In genomic region chr14:51677738-51678137, GRCh38 we compare ENCODE assay signal across 16 cellular contexts. TPM values are rescaled to one million over a fixed set of nuclear protein-coding genes. Genes with fewer than 3 reads are reported as not detected.
A peak's percentile ranks its signal among the peaks of the same experiment; 100 is the strongest.
DNase-seq lines count a peak whose midpoint lies in the region; ATAC-seq and TF ChIP-seq lines count a peak whose summit lies in the region.
"Had no signal": no experiment of that assay in that cellular context is flagged by ENCODE, and none has a peak within 500 bp of the region (broad histone marks: within the 10 kb centered on the region; RNA-seq: fewer than 3 reads in every experiment).

No MANE protein-coding gene starts in this region.

- H3K27ac ChIP-seq in RWPE2 (ENCODE audit: poor library complexity, severe bottlenecking) (peak overlapping the region; percentile 72), dorsolateral prefrontal cortex (peak overlapping the region in 40 of 59 donors; percentile 0 to 69 (median 40)), rectal smooth muscle tissue (ENCODE audit: low read depth, low read length) (peak overlapping the region; percentile 52), ovary (no peak overlapping the region)
- H3K27ac ChIP-seq: BLaER1 treated with 17β-estradiol and CSF1 and Interleukin-3, amounts not matched to agents 10 nM and 100 nM; PC-9 had no signal

- DNase-seq in activated CD4-positive, alpha-beta T cell treated with anti-CD3 and anti-CD28 coated beads for 48 hours: peak; percentile 27
- no peak for DNase-seq in activated CD4-positive, alpha-beta T cell treated with anti-CD3 and anti-CD28 coated beads, Interleukin-2, amount 10 ng/mL, durations not matched to agents 7 days and 5 days
- no peak for DNase-seq in RWPE2 (ENCODE audit: low spot score)
- no peak for DNase-seq in dorsolateral prefrontal cortex
- no peak for DNase-seq in stimulated activated CD4-positive, alpha-beta T cell treated with anti-CD3 and anti-CD28 coated beads, Interleukin-2, amount 100 ng/mL, for 48 hours
- no peak for DNase-seq in ovary
- DNase-seq: 8988T, left colon, NCI-H524, PC-9, T-helper 9 cell had no signal

- no peaks in the 10 kb centered on the region for H3K9me3 Mint-ChIP-seq in activated CD4-positive, alpha-beta T cell treated with anti-CD3 and anti-CD28 coated beads, Interleukin-2, amount 10 ng/mL, durations not matched to agents 7 days and 5 days

- H3K27ac Mint-ChIP-seq in activated CD4-positive, alpha-beta T cell treated with anti-CD3 and anti-CD28 coated beads, Interleukin-2, amount 10 ng/mL, durations not matched to agents 7 days and 5 days: no peak overlapping the region

- TF ChIP-seq EP300 in ovary (IDR thresholded peaks at IDR 0.05): no peak

- POLR2A ChIA-PET in activated CD4-positive, alpha-beta T cell treated with anti-CD3 and anti-CD28 coated beads, Interleukin-2, amount 10 ng/mL, durations not matched to agents 7 days and 5 days (lab: Charles Lee): no interaction called here

- no peaks in the 10 kb centered on the region for H3K36me3 Mint-ChIP-seq in activated CD4-positive, alpha-beta T cell treated with anti-CD3 and anti-CD28 coated beads, Interleukin-2, amount 10 ng/mL, durations not matched to agents 7 days and 5 days (ENCODE audit: low read depth)

- H3K27me3 ChIP-seq in RWPE2 (ENCODE audit: insufficient read depth, poor library complexity, severe bottlenecking): no peaks in the 10 kb centered on the region
- no peaks in the 10 kb centered on the region for H3K27me3 ChIP-seq in dorsolateral prefrontal cortex
- H3K27me3 ChIP-seq in rectal smooth muscle tissue (ENCODE audit: control insufficient read depth, insufficient read depth, low read length): no peaks in the 10 kb centered on the region
- H3K27me3 ChIP-seq in ovary: no peaks in the 10 kb centered on the region
- H3K27me3 ChIP-seq: BLaER1 treated with 17β-estradiol and CSF1 and Interleukin-3, amounts not matched to agents 10 nM and 100 nM had no signal

- no peak for TF ChIP-seq POLR2A in ovary (IDR thresholded peaks at IDR 0.05)

- peaks cover 11% of the 10 kb centered on the region for H3K4me1 Mint-ChIP-seq in activated CD4-positive, alpha-beta T cell treated with anti-CD3 and anti-CD28 coated beads, Interleukin-2, amount 10 ng/mL, durations not matched to agents 7 days and 5 days

- no peak overlapping the region for H3K4me3 ChIP-seq in RWPE2 (ENCODE audit: severe bottlenecking)
- H3K4me3 ChIP-seq in dorsolateral prefrontal cortex: peak overlapping the region in 1 of 59 donors; percentile 5
- no peak overlapping the region for H3K4me3 ChIP-seq in rectal smooth muscle tissue (ENCODE audit: low read length)
- H3K4me3 ChIP-seq in ovary: no peak overlapping the region
- H3K4me3 ChIP-seq: BLaER1 treated with 17β-estradiol and CSF1 and Interleukin-3, amounts not matched to agents 10 nM and 100 nM; K562; PC-9; skin epidermis had no signal

- intact Hi-C loops in dorsolateral prefrontal cortex (cut with DNase I): no loop called here
- intact Hi-C loops in ovary (cut with DNase I): no loop called here

- H3K36me3 ChIP-seq in RWPE2 (ENCODE audit: low read depth) (peaks cover 54% of the 10 kb centered on the region), rectal smooth muscle tissue (ENCODE audit: control insufficient read depth, insufficient read depth, low read length) (no peaks in the 10 kb centered on the region), ovary (no peaks in the 10 kb centered on the region)
- H3K36me3 ChIP-seq: BLaER1 treated with 17β-estradiol and CSF1 and Interleukin-3, amounts not matched to agents 10 nM and 100 nM had no signal

- peaks cover 2% of the 10 kb centered on the region for H3K27me3 Mint-ChIP-seq in activated CD4-positive, alpha-beta T cell treated with anti-CD3 and anti-CD28 coated beads, Interleukin-2, amount 10 ng/mL, durations not matched to agents 7 days and 5 days

- TF ChIP-seq CTCF in RWPE2 (IDR thresholded peaks at IDR 0.05; ENCODE audit: poor library complexity, severe bottlenecking) (no peak), dorsolateral prefrontal cortex (IDR thresholded peaks at IDR 0.05 in 54 of 56, conservative IDR thresholded peaks at IDR 0.05 in 2 of 56; ENCODE audit: low read depth in 1 of 56, partially characterized antibody in 56 of 56) (no peak), ovary (IDR thresholded peaks at IDR 0.05) (no peak)

- ATAC-seq in RWPE2 (ENCODE audit: low read depth): no peak
- no peak for ATAC-seq in GM19023 (IDR thresholded peaks at IDR 0.05; ENCODE audit: unreplicated experiment)
- ATAC-seq: K562, left colon had no signal

- CTCF ChIA-PET in activated CD4-positive, alpha-beta T cell treated with anti-CD3 and anti-CD28 coated beads, Interleukin-2, amount 10 ng/mL, durations not matched to agents 7 days and 5 days (lab: Charles Lee): no interaction called here

- H3K4me1 ChIP-seq in RWPE2 (ENCODE audit: insufficient read depth, poor library complexity, severe bottlenecking): peaks cover 60% of the 10 kb centered on the region
- peaks cover 15% of the 10 kb centered on the region for H3K4me1 ChIP-seq in rectal smooth muscle tissue (ENCODE audit: control insufficient read depth, insufficient read depth, low read length)
- H3K4me1 ChIP-seq in ovary (ENCODE audit: insufficient read depth): no peaks in the 10 kb centered on the region
- H3K4me1 ChIP-seq: BLaER1 treated with 17β-estradiol and CSF1 and Interleukin-3, amounts not matched to agents 10 nM and 100 nM had no signal

- 92 to 98% (median 97%) methylated on average over 2 of the region's 2 CpGs for WGBS in ovary, 3 donors

- no peaks in the 10 kb centered on the region for H3K9me3 ChIP-seq in RWPE2 (ENCODE audit: severe bottlenecking)
- H3K9me3 ChIP-seq in ovary: no peaks in the 10 kb centered on the region

- H3K9ac ChIP-seq in rectal smooth muscle tissue (ENCODE audit: low read length): no peak overlapping the region
- H3K9ac ChIP-seq: BLaER1 treated with 17β-estradiol and CSF1 and Interleukin-3, amounts not matched to agents 10 nM and 100 nM had no signal

- H3K4me3 Mint-ChIP-seq in activated CD4-positive, alpha-beta T cell treated with anti-CD3 and anti-CD28 coated beads, Interleukin-2, amount 10 ng/mL, durations not matched to agents 7 days and 5 days: no peak overlapping the region

RNA-seq across cellular contexts. Expression of gene FRMD6, which starts 26.0 kb away (rescaled TPM):
- 1 to 10 TPM; 3.3 to 4.1 TPM for total RNA-seq in activated CD4-positive, alpha-beta T cell treated with anti-CD3 and anti-CD28 coated beads, Interleukin-2, amount 10 ng/mL, durations not matched to agents 7 days and 5 days
- 10 to 100 TPM in 117 of 120 experiments, 1 to 10 TPM in 3; 9.1 to 40.7 (median 19.1) TPM for total RNA-seq in dorsolateral prefrontal cortex
- total RNA-seq in ovary: 10 to 100 TPM; 29.5 to 55.4 (median 33.3) TPM
- 10 to 100 TPM; 15.3 to 79.2 TPM for polyA plus RNA-seq in ovary

Comparison
In these comparisons a context has a peak if more than half of its experiments do, and no peak if none do; other contexts are left out.
1. H3K27ac ChIP-seq: peak in RWPE2 (single experiment), dorsolateral prefrontal cortex (40 of 59) and rectal smooth muscle tissue (single experiment); none in ovary (0 of 2).